Comparison of ENCODE assay signal across 8 cellular contexts in genomic region chr10:89702121-89702480, GRCh38. TPM values are rescaled to one million over a fixed set of nuclear protein-coding genes. Genes with fewer than 3 reads are reported as not detected.
DNase-seq lines count a peak whose midpoint lies in the region; ATAC-seq lines count a peak whose summit lies in the region.

No MANE protein-coding gene starts in this region.

- H3K4me3 ChIP-seq in Karpas-422 (ENCODE audit: low read length): peak overlapping the region; percentile 88
- peak overlapping the region; percentile 97 for H3K4me3 ChIP-seq in iPS-11a (ENCODE audit: low read depth, low read length)

- H3K36me3 ChIP-seq in Karpas-422 (ENCODE audit: insufficient read depth, low read length): no peaks in the 10 kb centered on the region; the same call in 1 of the 2 replicates

- H3K9ac ChIP-seq in Karpas-422 (ENCODE audit: low read length): peak overlapping the region; percentile 78

- no peaks in the 10 kb centered on the region for H3K9me3 ChIP-seq in Karpas-422 (ENCODE audit: low read length)

- DNase-seq in Daoy (ENCODE audit: low read depth): peak; percentile 8
- peak; percentile 49 for DNase-seq in Karpas-422
- DNase-seq in activated T-cell treated with anti-CD3 and anti-CD28 coated beads, Interleukin-2, amount 50 U/mL, for 1 hour: peak; percentile 26
- DNase-seq in stimulated activated CD8-positive, alpha-beta memory T cell treated with anti-CD3 and anti-CD28 coated beads, Interleukin-2, amount 100 ng/mL, for 48 hours (ENCODE audit: low read depth in 2 of 2): peak; percentile 3 to 6
- DNase-seq in NCI-H2081 (lab: John Stamatoyannopoulos, UW): no peak

- no peak overlapping the region for H2AFZ ChIP-seq in Karpas-422 (ENCODE audit: low read length)

- H3K27ac ChIP-seq in Karpas-422 (ENCODE audit: low read length): peak overlapping the region; percentile 58; the same call in 1 of the 2 replicates

- H3K9me2 ChIP-seq in Karpas-422 (replicated peaks; ENCODE audit: insufficient read depth, low read length): no peaks in the 10 kb centered on the region

- H3K79me2 ChIP-seq in Karpas-422 (ENCODE audit: low read length): peaks cover 60% of the 10 kb centered on the region

- no peaks in the 10 kb centered on the region; the same call in 1 of the 2 replicates for H4K20me1 ChIP-seq in Karpas-422 (ENCODE audit: insufficient read depth, low read depth, low read length)

- H3K27me3 ChIP-seq in Karpas-422 (ENCODE audit: low read length): no peaks in the 10 kb centered on the region

- H3K4me1 ChIP-seq in Karpas-422 (ENCODE audit: low read length): peaks cover 19% of the 10 kb centered on the region

- ATAC-seq in HG02938 (IDR thresholded peaks at IDR 0.05; ENCODE audit: unreplicated experiment) (no peak), HG03196 (IDR thresholded peaks at IDR 0.05; ENCODE audit: unreplicated experiment) (no peak)

- peak overlapping the region; percentile 80 for H3K4me2 ChIP-seq in Karpas-422 (ENCODE audit: low read depth, low read length, poor library complexity, severe bottlenecking)

RNA-seq across cellular contexts. Expression of gene KIF20B, which starts 0.7 kb away (rescaled TPM):
- 34.3 and 38.1 TPM in 2 replicates for total RNA-seq in Daoy (2014; rRNA removed; shearing (Covaris generic))
- 5.8 and 11.5 TPM in 2 replicates for total RNA-seq in Karpas-422 (2014; rRNA removed; shearing (Covaris generic); ENCODE audit: low replicate concordance)

RNA-seq across cellular contexts. Expression of gene PANK1, which starts 57.1 kb away (rescaled TPM):
- total RNA-seq in Daoy (2014; rRNA removed; shearing (Covaris generic)): 10.0 and 11.2 TPM in 2 replicates
- total RNA-seq in Karpas-422 (2014; rRNA removed; shearing (Covaris generic); ENCODE audit: low replicate concordance): 4.4 and 8.1 TPM in 2 replicates

Comparison
In these comparisons a context has a peak if more than half of its experiments do, and no peak if none do; other contexts are left out.
1. DNase-seq: peak in Daoy (single experiment), Karpas-422 (single experiment), activated T-cell treated with anti-CD3 and anti-CD28 coated beads, Interleukin-2, amount 50 U/mL, for 1 hour (single experiment) and stimulated activated CD8-positive, alpha-beta memory T cell treated with anti-CD3 and anti-CD28 coated beads, Interleukin-2, amount 100 ng/mL, for 48 hours (2 of 2); none in NCI-H2081 (0 of 2).